Comparison of ENCODE assay signal across 16 cellular contexts in genomic region chr19:40315812-40316475, GRCh38. TPM values are rescaled to one million over a fixed set of nuclear protein-coding genes. Genes with fewer than 3 reads are reported as not detected.
DNase-seq lines count a peak whose midpoint lies in the region; TF ChIP-seq lines count a peak whose summit lies in the region.
"Had no signal": no experiment of that assay in that cellular context is flagged by ENCODE, and none has a peak within 500 bp of the region (broad histone marks: within the 10 kb centered on the region; RNA-seq: fewer than 3 reads in every experiment).

No MANE protein-coding gene starts in this region.

- H3K56ac ChIP-seq in H9 (ENCODE audit: insufficient read length, low read depth, low read length) = no peak overlapping the region

- TF ChIP-seq CTCF in H9 (conservative IDR thresholded peaks at IDR 0.05) (no peak), osteocyte (IDR thresholded peaks at IDR 0.05) (no peak)

- no peak overlapping the region for H2BK5ac ChIP-seq in H9 (ENCODE audit: insufficient read length, low read length)

- H2AFZ ChIP-seq in H9 (ENCODE audit: low read length) = no peak overlapping the region

- H3K4me1 Mint-ChIP-seq in H9 (peaks cover 0 to 4% of the 10 kb centered on the region in 2 experiments; a peak in 1 of 4 replicates), osteocyte (ENCODE audit: unreplicated experiment) (peaks cover 2% of the 10 kb centered on the region)

- H3K27me3 Mint-ChIP-seq in H9 (ENCODE audit: low read depth) (no peaks in the 10 kb centered on the region), osteocyte (ENCODE audit: unreplicated experiment) (no peaks in the 10 kb centered on the region)

- no peak overlapping the region for H3K4me3 ChIP-seq in SK-N-MC

- H3K9me3 ChIP-seq in H9 (ENCODE audit: control insufficient read depth, low read depth, low read length) (no peaks in the 10 kb centered on the region), SK-N-MC (ENCODE audit: low read depth, low read length) (no peaks in the 10 kb centered on the region)

- peak; percentile 38 for DNase-seq in activated effector memory CD4-positive, alpha-beta T cell treated with anti-CD3 and anti-CD28 coated beads, Interleukin-2, amount 50 U/mL, for 16 hours
- DNase-seq in activated effector memory CD4-positive, alpha-beta T cell treated with Interleukin-2 at 50 U/mL for 16 hours = no peak
- DNase-seq in H9 (peak; percentile 25), SK-N-MC (ENCODE audit: low read depth, low spot score) (no peak), osteocyte (ENCODE audit: extremely low spot score, unreplicated experiment) (no peak), NCI-H2081 (lab: John Stamatoyannopoulos, UW) (no peak), NCI-H2081 treated with DMSO at 0.1 percent for 48 hours (lab: John Stamatoyannopoulos, UW) (no peak), 8988T (no peak)
- DNase-seq: GF-D8, Kasumi-1, MM.1S, NCI-H1092 treated with DMSO at 0.1 percent for 48 hours, NCI-H1694 treated with DMSO at 0.1 percent for 48 hours, NCI-H748 treated with DMSO at 0.1 percent for 48 hours, SHP77 treated with DMSO at 0.1 percent for 48 hours had no signal

- no peak overlapping the region for H3K9ac ChIP-seq in H9 (ENCODE audit: extremely low read depth, insufficient read length, low read length)
- no peak overlapping the region for H3K9ac ChIP-seq in SK-N-MC (ENCODE audit: insufficient read length)

- no peak overlapping the region for H2BK15ac ChIP-seq in H9 (ENCODE audit: low read depth, low read length)

- H4K91ac ChIP-seq in H9 (ENCODE audit: insufficient read length, low read depth, low read length) = no peak overlapping the region

- no peaks in the 10 kb centered on the region for H4K20me1 ChIP-seq in H9 (ENCODE audit: control insufficient read depth, insufficient read depth, insufficient read length)

- H3T11ph ChIP-seq in H9 (ENCODE audit: low read length) = no peak overlapping the region

- H3K4me1 ChIP-seq in H9 (ENCODE audit: insufficient read depth, low read length) = no peaks in the 10 kb centered on the region

- no peak overlapping the region for H3K18ac ChIP-seq in H9 (ENCODE audit: insufficient read length, low read depth, low read length)

- no peak overlapping the region for H3K4ac ChIP-seq in H9 (ENCODE audit: low read depth, low read length)

- H2BK12ac ChIP-seq in H9 (ENCODE audit: insufficient read length, low read depth, low read length) = no peak overlapping the region

- no peak overlapping the region for H2BK20ac ChIP-seq in H9 (ENCODE audit: low read depth, low read length, poor library complexity, severe bottlenecking)

- no peaks in the 10 kb centered on the region for H3K79me2 ChIP-seq in H9 (ENCODE audit: insufficient read depth, low read length)

- H3K27ac Mint-ChIP-seq in H9 (no peak overlapping the region), osteocyte (ENCODE audit: unreplicated experiment) (peak overlapping the region; percentile 47)

- H3K23ac ChIP-seq in H9 (ENCODE audit: insufficient read length, low read depth, low read length) = no peak overlapping the region

- no peaks in the 10 kb centered on the region for H3K23me2 ChIP-seq in H9 (ENCODE audit: insufficient read length, low read depth, low read length, poor library complexity, severe bottlenecking)

- H4K5ac ChIP-seq in H9 (ENCODE audit: insufficient read length, low read depth, low read length) = no peak overlapping the region

- peaks cover 2 to 23% (median 2%) of the 10 kb centered on the region in 3 experiments; a peak in 6 of 7 replicates for H3K36me3 Mint-ChIP-seq in H9 (ENCODE audit: insufficient read depth in 1 of 3, low read depth in 3 of 3)
- peaks cover 10% of the 10 kb centered on the region for H3K36me3 Mint-ChIP-seq in osteocyte (ENCODE audit: unreplicated experiment)

- no peak overlapping the region for H4K8ac ChIP-seq in H9 (replicated peaks; ENCODE audit: insufficient read length, low read depth, low read length)

- no CpG with 5 or more reads among the region's 5 CpGs for WGBS in H9 (ENCODE audit: extremely low coverage, insufficient read length, low lambda C conversion rate)

- H3K4me2 ChIP-seq in H9 (ENCODE audit: insufficient read depth, insufficient read length, low read length) = no peak overlapping the region

- H3K14ac ChIP-seq in H9 (ENCODE audit: insufficient read depth, low read length) = no peak overlapping the region

- no peak overlapping the region for H3K4me3 Mint-ChIP-seq in H9
- no peak overlapping the region for H3K4me3 Mint-ChIP-seq in osteocyte (ENCODE audit: unreplicated experiment)

- H2AK5ac ChIP-seq in H9 (ENCODE audit: insufficient read length, low read length) = no peak overlapping the region

- H3K27me3 ChIP-seq in H9 (ENCODE audit: insufficient read depth, low read length) = no peaks in the 10 kb centered on the region

- H2BK120ac ChIP-seq in H9 (ENCODE audit: low read depth, low read length, poor library complexity, severe bottlenecking) = no peak overlapping the region

- no peaks in the 10 kb centered on the region for H3K79me1 ChIP-seq in H9 (ENCODE audit: insufficient read depth, low read depth, low read length, poor library complexity, severe bottlenecking)

- H3K36me3 ChIP-seq in SK-N-MC (ENCODE audit: insufficient read depth, low read length) = peaks cover 5% of the 10 kb centered on the region; the same call in 1 of the 2 replicates

- H3K9me3 Mint-ChIP-seq in H9 = no peaks in the 10 kb centered on the region; a peak in 1 of 5 replicates
- H3K9me3 Mint-ChIP-seq in osteocyte (ENCODE audit: unreplicated experiment) = no peaks in the 10 kb centered on the region

- H3K27ac ChIP-seq in H9 (ENCODE audit: insufficient read length, low read depth, low read length) = no peak overlapping the region
- H3K27ac ChIP-seq in SK-N-MC = peak overlapping the region; percentile 1; the same call in 1 of the 2 replicates
- H3K27ac ChIP-seq: C4-2B had no signal

RNA-seq across cellular contexts. Expression of gene AKT2, which starts 30.8 kb away (rescaled TPM):
- total RNA-seq in H9 (2021) = 142 and 150 TPM in 2 replicates
- 152 and 156 TPM in 2 replicates for total RNA-seq in osteocyte

RNA-seq across cellular contexts. Expression of gene C19orf47, which starts 32.3 kb away (rescaled TPM):
- total RNA-seq in H9 (2021) (18.4 and 19.4 TPM in 2 replicates), osteocyte (13.1 and 16.6 TPM in 2 replicates)

RNA-seq across cellular contexts. Expression of gene PLD3, which starts 32.6 kb away (rescaled TPM):
- total RNA-seq in H9 (2021) = 191 and 194 TPM in 2 replicates
- 499 and 511 TPM in 2 replicates for total RNA-seq in osteocyte

Comparison
In these comparisons a context has a peak if more than half of its experiments do, and no peak if none do; other contexts are left out.
1. DNase-seq: peak in activated effector memory CD4-positive, alpha-beta T cell treated with anti-CD3 and anti-CD28 coated beads, Interleukin-2, amount 50 U/mL, for 16 hours (single experiment) and H9 (single experiment); none in activated effector memory CD4-positive, alpha-beta T cell treated with Interleukin-2 at 50 U/mL for 16 hours (single experiment), SK-N-MC (single experiment), osteocyte (single experiment), NCI-H2081 (0 of 2), NCI-H2081 treated with DMSO at 0.1 percent for 48 hours (single experiment) and 8988T (single experiment).